Comparison of ENCODE assay signal across 1 cellular context in the genomic region with DNA sequence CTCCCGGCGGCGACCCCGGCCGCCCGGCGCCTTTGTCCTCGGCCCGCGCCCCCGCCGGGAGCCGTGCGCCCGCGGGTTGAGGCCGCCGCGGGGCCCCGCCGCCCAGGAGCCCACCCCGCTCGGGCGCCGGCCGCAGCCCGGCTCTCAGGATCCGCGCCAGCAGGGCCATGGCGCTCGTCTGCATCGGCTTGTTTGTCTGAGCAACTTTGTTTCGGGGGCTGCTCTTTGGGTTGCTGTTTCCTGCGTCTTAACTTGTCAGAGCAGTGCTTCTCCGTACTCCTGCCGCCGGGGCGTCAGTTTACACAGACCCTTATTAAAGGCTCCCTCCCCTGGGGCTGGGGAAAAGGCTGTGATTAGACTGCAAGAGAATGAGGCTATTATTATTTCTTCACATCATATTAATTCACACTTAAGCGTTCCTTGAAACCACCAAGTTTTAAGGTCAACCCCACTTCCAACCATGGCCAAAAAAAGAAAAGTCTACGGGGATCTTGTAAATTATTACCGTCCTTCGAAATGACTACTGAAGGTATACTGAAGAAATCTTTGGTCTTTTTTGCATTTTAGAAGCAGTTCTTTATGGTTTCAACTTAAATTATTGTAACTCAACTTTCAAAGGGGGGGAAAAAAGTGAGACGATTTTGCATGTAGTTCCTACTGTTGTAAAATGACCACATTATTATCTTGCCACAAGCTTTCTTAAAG.
TF ChIP-seq lines count a peak whose summit lies in the region.

A gene with protein sequence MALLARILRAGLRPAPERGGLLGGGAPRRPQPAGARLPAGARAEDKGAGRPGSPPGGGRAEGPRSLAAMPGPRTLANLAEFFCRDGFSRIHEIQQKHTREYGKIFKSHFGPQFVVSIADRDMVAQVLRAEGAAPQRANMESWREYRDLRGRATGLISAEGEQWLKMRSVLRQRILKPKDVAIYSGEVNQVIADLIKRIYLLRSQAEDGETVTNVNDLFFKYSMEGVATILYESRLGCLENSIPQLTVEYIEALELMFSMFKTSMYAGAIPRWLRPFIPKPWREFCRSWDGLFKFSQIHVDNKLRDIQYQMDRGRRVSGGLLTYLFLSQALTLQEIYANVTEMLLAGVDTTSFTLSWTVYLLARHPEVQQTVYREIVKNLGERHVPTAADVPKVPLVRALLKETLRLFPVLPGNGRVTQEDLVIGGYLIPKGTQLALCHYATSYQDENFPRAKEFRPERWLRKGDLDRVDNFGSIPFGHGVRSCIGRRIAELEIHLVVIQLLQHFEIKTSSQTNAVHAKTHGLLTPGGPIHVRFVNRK (minus strand): TSS at position 198 of the 705 bp plus-strand sequence. CDS start 29 bp downstream, at position 169.

TF ChIP-seq in H1, 55 proteins besides CTCF, POLR2A, EP300 and RAD21:
- TF ChIP-seq NANOG (IDR thresholded peaks at IDR 0.05; ENCODE audit: insufficient read depth, low read depth, low read length, poor library complexity, severe bottlenecking) (no peak), BCL11A (IDR thresholded peaks at IDR 0.05; ENCODE audit: low read depth in 2 of 2, low read length in 2 of 2) (no peak), TBP (IDR thresholded peaks at IDR 0.05; ENCODE audit: low read depth, low read length) (peak; percentile 56), SAP30 (IDR thresholded peaks at IDR 0.05; ENCODE audit: insufficient read depth, insufficient replicate concordance, low read length) (no peak), PHF8 (conservative IDR thresholded peaks at IDR 0.05; ENCODE audit: low read depth, low read length) (peak; percentile 12; the same call in 1 of the 2 replicates), TAF1 (IDR thresholded peaks at IDR 0.05; ENCODE audit: low read depth, low read length) (peak; percentile 79), TCF12 (IDR thresholded peaks at IDR 0.05; ENCODE audit: low read depth, low read length) (no peak), KDM4A (IDR thresholded peaks at IDR 0.05; ENCODE audit: low read depth, low read length, severe bottlenecking) (peak; percentile 26), GTF2F1 (IDR thresholded peaks at IDR 0.05; ENCODE audit: borderline replicate concordance, low read depth, low read length) (no peak)
